8 cellular contexts compared by ENCODE assay signal in genomic region chr12:57838594-57839302, GRCh38. TPM values are rescaled to one million over a fixed set of nuclear protein-coding genes. Genes with fewer than 3 reads are reported as not detected.
A peak's percentile ranks its signal among the peaks of the same experiment; 100 is the strongest.
DNase-seq lines count a peak whose midpoint lies in the region; ATAC-seq and TF ChIP-seq lines count a peak whose summit lies in the region.

No MANE protein-coding gene starts in this region.

- H3K27ac ChIP-seq in DND-41 (ENCODE audit: low read length): peak overlapping the region; percentile 32; the same call in 1 of the 2 replicates
- H3K27ac ChIP-seq in ascending aorta: peak overlapping the region; percentile 73 to 100

- no peak overlapping the region for H2AFZ ChIP-seq in DND-41 (ENCODE audit: low read depth, low read length)

- H3K27ac Mint-ChIP-seq in neural crest cell (ENCODE audit: unreplicated experiment): no peak overlapping the region

- H3K4me1 ChIP-seq in DND-41 (ENCODE audit: insufficient read depth, low read length): peaks cover 46% of the 10 kb centered on the region
- H3K4me1 ChIP-seq in ascending aorta: peaks cover 68 to 100% of the 10 kb centered on the region in 2 donors
- H3K4me1 ChIP-seq in BE2C: peaks cover 51% of the 10 kb centered on the region

- peak overlapping the region; percentile 65 for H3K4me3 Mint-ChIP-seq in neural crest cell

- no peaks in the 10 kb centered on the region for H3K27me3 Mint-ChIP-seq in neural crest cell (ENCODE audit: low read depth)

- H3K9me3 Mint-ChIP-seq in neural crest cell: no peaks in the 10 kb centered on the region

- H3K9me3 ChIP-seq in DND-41 (ENCODE audit: insufficient read depth, low read length, severe bottlenecking) (no peaks in the 10 kb centered on the region), ascending aorta (no peaks in the 10 kb centered on the region), BE2C (no peaks in the 10 kb centered on the region)

- H3K79me2 ChIP-seq in DND-41 (ENCODE audit: insufficient read depth, low read length): peaks cover 99% of the 10 kb centered on the region

- H3K4me3 ChIP-seq in DND-41 (ENCODE audit: low read depth in 1 of 2, low read length in 2 of 2) (no peak overlapping the region), ascending aorta (peak overlapping the region; percentile 29 to 94), BE2C (ENCODE audit: low read depth, low read length) (no peak overlapping the region)

- H3K4me1 Mint-ChIP-seq in neural crest cell: peaks cover 81% of the 10 kb centered on the region

- intact Hi-C loops in ascending aorta (cut with DNase I): no loop called here

- no peaks in the 10 kb centered on the region for H3K36me3 Mint-ChIP-seq in neural crest cell (ENCODE audit: low read depth)

- no peak for TF ChIP-seq CTCF in DND-41 (IDR thresholded peaks at IDR 0.05; ENCODE audit: borderline replicate concordance, extremely low read depth, low read length, poor library complexity, severe bottlenecking)
- TF ChIP-seq CTCF in ascending aorta (IDR thresholded peaks at IDR 0.05): no peak
- no peak for TF ChIP-seq CTCF in neural crest cell (conservative IDR thresholded peaks at IDR 0.05)
- TF ChIP-seq CTCF in BE2C (IDR thresholded peaks at IDR 0.05; ENCODE audit: low read depth, low read length): no peak

- DNase-seq in DND-41 (no peak), ascending aorta (ENCODE audit: low spot score in 2 of 2) (no peak), neural crest cell (ENCODE audit: low read depth, low spot score) (no peak), anterior cingulate cortex (lab: John Stamatoyannopoulos, UW) (no peak), HuH-7.5 (ENCODE audit: low spot score) (no peak), BE2C (no peak)

- H3K27me3 ChIP-seq in DND-41 (ENCODE audit: insufficient read depth, low read length, poor library complexity) (no peaks in the 10 kb centered on the region), ascending aorta (no peaks in the 10 kb centered on the region), BE2C (no peaks in the 10 kb centered on the region)

- no peak overlapping the region for H3K4me2 ChIP-seq in DND-41 (ENCODE audit: insufficient read depth, low read length)

- peaks cover 92% of the 10 kb centered on the region for H4K20me1 ChIP-seq in DND-41 (ENCODE audit: insufficient read depth, low read length)

- H3K36me3 ChIP-seq in DND-41 (ENCODE audit: insufficient read depth, low read length) (no peaks in the 10 kb centered on the region; the same call in 1 of the 2 replicates), ascending aorta (no peaks in the 10 kb centered on the region), BE2C (no peaks in the 10 kb centered on the region)

- no peak overlapping the region for H3K9ac ChIP-seq in DND-41 (ENCODE audit: low read depth, low read length)

- ATAC-seq in DND-41 (ENCODE audit: insufficient read depth, low read depth) (no peak), HG03520 (IDR thresholded peaks at IDR 0.05; ENCODE audit: unreplicated experiment) (peak; percentile 30), GM21381 (IDR thresholded peaks at IDR 0.05; ENCODE audit: unreplicated experiment) (no peak)

RNA-seq across cellular contexts. Expression of gene CTDSP2, which starts 7.8 kb away (rescaled TPM):
- total RNA-seq in ascending aorta: 129 TPM
- 83.2 and 83.4 TPM in 2 replicates for total RNA-seq in neural crest cell
- polyA plus RNA-seq in BE2C (2012; ENCODE audit: insufficient read depth, insufficient read length, low read depth): 115 TPM

RNA-seq across cellular contexts. Expression of gene AVIL, which starts 20.2 kb away (rescaled TPM):
- total RNA-seq in ascending aorta (6.4 TPM), neural crest cell (1.6 and 1.7 TPM in 2 replicates)
- polyA plus RNA-seq in BE2C (2012; ENCODE audit: insufficient read depth, insufficient read length, low read depth): 8.1 TPM

RNA-seq across cellular contexts. Expression of gene TSFM, which starts 56.2 kb away (rescaled TPM):
- total RNA-seq in ascending aorta (46.8 TPM), neural crest cell (31.7 and 32.3 TPM in 2 replicates)
- polyA plus RNA-seq in BE2C (2012; ENCODE audit: insufficient read depth, insufficient read length, low read depth): 50.5 TPM

Comparison
In these comparisons a context has a peak if more than half of its experiments do, and no peak if none do; other contexts are left out.
1. H3K4me3 ChIP-seq: peak in ascending aorta (2 of 2); none in DND-41 (0 of 2) and BE2C (single experiment).